28 cellular contexts compared by ENCODE assay signal in genomic region chr13:29436721-29437250, GRCh38.
DNase-seq lines count a peak whose midpoint lies in the region; ATAC-seq, FAIRE-seq and TF ChIP-seq lines count a peak whose summit lies in the region.
"Had no signal": no experiment of that assay in that cellular context is flagged by ENCODE, and none has a peak within 500 bp of the region (broad histone marks: within the 10 kb centered on the region; RNA-seq: fewer than 3 reads in every experiment).

No MANE protein-coding gene starts in this region.

- DNase-seq in M059J (ENCODE audit: low read depth) = peak; percentile 39
- DNase-seq in astrocyte (ENCODE audit: low read depth) = peak; percentile 49
- DNase-seq in mesenchymal stem cell = peak; percentile 12
- no peak for DNase-seq in thoracic aorta (ENCODE audit: low spot score)
- DNase-seq in NCI-H2081 (lab: John Stamatoyannopoulos, UW) = no peak
- DNase-seq in T-helper 2 cell treated with Interferon-gamma antibody and Interleukin-4, amounts not matched to agents 5 μg/mL and 100 μg/mL, for 36 hours (ENCODE audit: low spot score) = no peak
- DNase-seq: activated CD4-positive, alpha-beta T cell treated with anti-CD3 and anti-CD28 coated beads, Interleukin-2, amount 50 U/mL, for 4 hours; activated CD4-positive, CD25-positive, alpha-beta regulatory T cell; activated CD8-positive, alpha-beta memory T cell treated with anti-CD3 and anti-CD28 coated beads, Interleukin-2, amount 50 U/mL, for 48 hours; activated effector memory CD4-positive, alpha-beta T cell treated with Interleukin-2 at 50 U/mL for 16 hours; activated naive CD8-positive, alpha-beta T cell treated with anti-CD3 and anti-CD28 coated beads, Interleukin-2, amount 50 U/mL, for 24 hours; Calu3; colonic mucosa; effector memory CD8-positive, alpha-beta T cell; gastrocnemius medialis; H7; Karpas-422; mucosa of descending colon; NCI-H187; NCI-H526 treated with DMSO at 0.1 percent for 48 hours; stimulated activated CD4-positive, alpha-beta T cell treated with anti-CD3 and anti-CD28 coated beads, Interleukin-1b, Interleukin-23, amount 100 ng/mL, for 48 hours; substantia nigra had no signal

- no peak overlapping the region for H2BK120ac ChIP-seq in mesenchymal stem cell (ENCODE audit: low read depth, low read length)

- no peak overlapping the region for H2AFZ ChIP-seq in astrocyte (ENCODE audit: low read depth, low read length)
- no peak overlapping the region for H2AFZ ChIP-seq in mesenchymal stem cell (ENCODE audit: low read depth, low read length)
- H2AFZ ChIP-seq: neural progenitor cell had no signal

- no peak overlapping the region for H3K9ac ChIP-seq in astrocyte (ENCODE audit: low read length)
- peak overlapping the region; percentile 30 for H3K9ac ChIP-seq in mesenchymal stem cell (ENCODE audit: low read length)
- H3K9ac ChIP-seq: neural progenitor cell had no signal

- peak overlapping the region in 1 of 2 experiments; percentile 22 for H3K4ac ChIP-seq in mesenchymal stem cell (ENCODE audit: low read depth in 1 of 2, low read length in 2 of 2)

- H2AK5ac ChIP-seq in mesenchymal stem cell (ENCODE audit: low read length, severe bottlenecking) = no peak overlapping the region

- no peak overlapping the region for H4K8ac ChIP-seq in mesenchymal stem cell (ENCODE audit: low read length)

- H3K9me3 Mint-ChIP-seq in astrocyte (ENCODE audit: unreplicated experiment) = no peaks in the 10 kb centered on the region
- H3K9me3 Mint-ChIP-seq in T-helper 2 cell treated with Interferon-gamma antibody and Interleukin-4, amounts not matched to agents 5 μg/mL and 100 μg/mL, for 36 hours = no peaks in the 10 kb centered on the region
- H3K9me3 Mint-ChIP-seq: activated naive CD8-positive, alpha-beta T cell treated with anti-CD3 and anti-CD28 coated beads, Interleukin-2, amount 50 U/mL, for 24 hours; effector memory CD8-positive, alpha-beta T cell; neural progenitor cell had no signal

- H3K27me3 ChIP-seq in astrocyte (ENCODE audit: insufficient read depth, low read length) (peaks cover 13% of the 10 kb centered on the region), mesenchymal stem cell (ENCODE audit: control insufficient read depth in 1 of 2, insufficient read depth in 1 of 2, low read length in 2 of 2) (no peaks in the 10 kb centered on the region), thoracic aorta (replicated peaks; ENCODE audit: insufficient read depth) (no peaks in the 10 kb centered on the region)
- H3K27me3 ChIP-seq: colonic mucosa, gastrocnemius medialis, neural progenitor cell had no signal

- H3K18ac ChIP-seq in mesenchymal stem cell (ENCODE audit: low read depth in 1 of 2, low read length in 2 of 2) = peak overlapping the region in 1 of 2 experiments; percentile 88

- H2BK12ac ChIP-seq in mesenchymal stem cell (ENCODE audit: low read length in 2 of 2) = peak overlapping the region in 1 of 2 experiments; percentile 99

- H2BK5ac ChIP-seq in mesenchymal stem cell (ENCODE audit: low read depth, low read length, poor library complexity, severe bottlenecking) = no peak overlapping the region

- H3K79me2 ChIP-seq in astrocyte (ENCODE audit: insufficient read depth, low read length) = no peaks in the 10 kb centered on the region

- H3K27ac ChIP-seq in astrocyte (ENCODE audit: low read depth, low read length) (no peak overlapping the region), mesenchymal stem cell (ENCODE audit: low read length, poor library complexity, severe bottlenecking) (no peak overlapping the region), thoracic aorta (peak overlapping the region; percentile 89)
- H3K27ac ChIP-seq: brain microvascular endothelial cell, C4-2B, colonic mucosa, neural progenitor cell, skin epidermis had no signal

- no peak overlapping the region for H3K27ac Mint-ChIP-seq in astrocyte (ENCODE audit: unreplicated experiment)
- no peak overlapping the region for H3K27ac Mint-ChIP-seq in T-helper 2 cell treated with Interferon-gamma antibody and Interleukin-4, amounts not matched to agents 5 μg/mL and 100 μg/mL, for 36 hours
- H3K27ac Mint-ChIP-seq: activated naive CD8-positive, alpha-beta T cell treated with anti-CD3 and anti-CD28 coated beads, Interleukin-2, amount 50 U/mL, for 24 hours; effector memory CD8-positive, alpha-beta T cell; neural progenitor cell had no signal

- peaks cover 14% of the 10 kb centered on the region for H3K27me3 Mint-ChIP-seq in astrocyte (ENCODE audit: low read depth, unreplicated experiment)
- H3K27me3 Mint-ChIP-seq in T-helper 2 cell treated with Interferon-gamma antibody and Interleukin-4, amounts not matched to agents 5 μg/mL and 100 μg/mL, for 36 hours (ENCODE audit: low read depth) = peaks cover 2% of the 10 kb centered on the region

- 28% methylated on average over 1 of the region's 3 CpGs for WGBS in mesenchymal stem cell

- H3K4me3 ChIP-seq in astrocyte (ENCODE audit: insufficient read depth, low read depth, low read length) = no peak overlapping the region
- peak overlapping the region in 1 of 2 experiments; percentile 26 for H3K4me3 ChIP-seq in mesenchymal stem cell (ENCODE audit: insufficient read depth in 1 of 2, low read depth in 1 of 2, low read length in 2 of 2)
- H3K4me3 ChIP-seq in thoracic aorta = peak overlapping the region; percentile 16
- H3K4me3 ChIP-seq: colonic mucosa, gastrocnemius medialis, GM12878, mucosa of descending colon, neural progenitor cell, skin epidermis had no signal

- TF ChIP-seq CTCF in astrocyte (IDR thresholded peaks at IDR 0.05; ENCODE audit: insufficient read depth, low read depth, low read length) (no peak), thoracic aorta (IDR thresholded peaks at IDR 0.05) (no peak)

- no peak overlapping the region for H3K23ac ChIP-seq in mesenchymal stem cell (ENCODE audit: low read length in 2 of 2)

- H3K36me3 Mint-ChIP-seq in astrocyte (ENCODE audit: low read depth, unreplicated experiment) = no peaks in the 10 kb centered on the region
- no peaks in the 10 kb centered on the region for H3K36me3 Mint-ChIP-seq in T-helper 2 cell treated with Interferon-gamma antibody and Interleukin-4, amounts not matched to agents 5 μg/mL and 100 μg/mL, for 36 hours (ENCODE audit: low read depth)
- H3K36me3 Mint-ChIP-seq: neural progenitor cell had no signal

- H3K4me2 ChIP-seq in astrocyte (ENCODE audit: low read length) (peak overlapping the region; percentile 57), mesenchymal stem cell (ENCODE audit: low read length, poor library complexity, severe bottlenecking) (no peak overlapping the region)
- H3K4me2 ChIP-seq: neural progenitor cell had no signal

- peaks cover 27% of the 10 kb centered on the region for H3K4me1 ChIP-seq in astrocyte (ENCODE audit: insufficient read depth, low read length)
- H3K4me1 ChIP-seq in mesenchymal stem cell (ENCODE audit: control insufficient read depth, insufficient read depth, low read depth, low read length) = peaks cover 8% of the 10 kb centered on the region
- H3K4me1 ChIP-seq in thoracic aorta (ENCODE audit: control insufficient read depth in 1 of 2, low read depth in 2 of 2) = peaks cover 39 to 79% of the 10 kb centered on the region in 2 donors
- H3K4me1 ChIP-seq: colonic mucosa, neural progenitor cell had no signal

- no peaks in the 10 kb centered on the region for H3K79me1 ChIP-seq in mesenchymal stem cell (replicated peaks; ENCODE audit: low read length, poor library complexity, severe bottlenecking)

- H3K4me1 Mint-ChIP-seq in astrocyte (ENCODE audit: low read depth, unreplicated experiment) = peaks cover 25% of the 10 kb centered on the region
- no peaks in the 10 kb centered on the region for H3K4me1 Mint-ChIP-seq in T-helper 2 cell treated with Interferon-gamma antibody and Interleukin-4, amounts not matched to agents 5 μg/mL and 100 μg/mL, for 36 hours (ENCODE audit: low read depth)
- H3K4me1 Mint-ChIP-seq: activated naive CD8-positive, alpha-beta T cell treated with anti-CD3 and anti-CD28 coated beads, Interleukin-2, amount 50 U/mL, for 24 hours had no signal

- no peak for FAIRE-seq in astrocyte (lab: Jason Lieb, UNC)
- FAIRE-seq: GM12878 had no signal

- H3K9me3 ChIP-seq in astrocyte (ENCODE audit: insufficient read depth, low read depth, low read length) (no peaks in the 10 kb centered on the region), mesenchymal stem cell (ENCODE audit: control insufficient read depth, low read length) (no peaks in the 10 kb centered on the region), thoracic aorta (no peaks in the 10 kb centered on the region)
- H3K9me3 ChIP-seq: colonic mucosa, gastrocnemius medialis, mucosa of descending colon had no signal

- H3K4me3 Mint-ChIP-seq in astrocyte (ENCODE audit: unreplicated experiment) = no peak overlapping the region
- H3K4me3 Mint-ChIP-seq in T-helper 2 cell treated with Interferon-gamma antibody and Interleukin-4, amounts not matched to agents 5 μg/mL and 100 μg/mL, for 36 hours = no peak overlapping the region
- H3K4me3 Mint-ChIP-seq: activated naive CD8-positive, alpha-beta T cell treated with anti-CD3 and anti-CD28 coated beads, Interleukin-2, amount 50 U/mL, for 24 hours; effector memory CD8-positive, alpha-beta T cell; neural progenitor cell had no signal

- H4K20me1 ChIP-seq in astrocyte (ENCODE audit: insufficient read depth, low read length) = no peaks in the 10 kb centered on the region

- no peak overlapping the region for H2BK15ac ChIP-seq in mesenchymal stem cell (ENCODE audit: low read depth, poor library complexity, severe bottlenecking)

- peak overlapping the region in 1 of 2 experiments; percentile 53 for H3K14ac ChIP-seq in mesenchymal stem cell (ENCODE audit: low read length in 2 of 2)

- ATAC-seq in thoracic aorta (ENCODE audit: insufficient number of reproducible peaks, low FRiP score, low read depth) (no peak), GM21526 (IDR thresholded peaks at IDR 0.05; ENCODE audit: low FRiP score, unreplicated experiment) (no peak)
- ATAC-seq: activated naive CD8-positive, alpha-beta T cell treated with anti-CD3 and anti-CD28 coated beads, Interleukin-2, amount 50 U/mL, for 24 hours; effector memory CD8-positive, alpha-beta T cell; GM12878; mucosa of descending colon had no signal

- H3K36me3 ChIP-seq in astrocyte (ENCODE audit: insufficient read depth, low read length) = no peaks in the 10 kb centered on the region
- no peaks in the 10 kb centered on the region for H3K36me3 ChIP-seq in mesenchymal stem cell (ENCODE audit: control insufficient read depth in 1 of 2, insufficient read depth in 2 of 2, low read depth in 1 of 2, low read length in 2 of 2)
- no peaks in the 10 kb centered on the region for H3K36me3 ChIP-seq in thoracic aorta
- H3K36me3 ChIP-seq: brain microvascular endothelial cell, colonic mucosa, gastrocnemius medialis, neural progenitor cell had no signal

- H4K91ac ChIP-seq in mesenchymal stem cell (ENCODE audit: low read length) = no peak overlapping the region

Comparison
In these comparisons a context has a peak if more than half of its experiments do, and no peak if none do; other contexts are left out.
1. DNase-seq: peak in M059J (single experiment), astrocyte (single experiment) and mesenchymal stem cell (single experiment); none in thoracic aorta (single experiment), NCI-H2081 (0 of 2) and T-helper 2 cell treated with Interferon-gamma antibody and Interleukin-4, amounts not matched to agents 5 μg/mL and 100 μg/mL, for 36 hours (single experiment).
2. H3K27ac ChIP-seq: peak in thoracic aorta (2 of 2); none in astrocyte (single experiment) and mesenchymal stem cell (single experiment).